ENCODE assay signal across 24 cellular contexts in genomic region chr2:109398616-109399015, GRCh38.
"Had no signal": no experiment of that assay in that cellular context is flagged by ENCODE, and none has a peak within 500 bp of the region (broad histone marks: within the 10 kb centered on the region; RNA-seq: fewer than 3 reads in every experiment).

No MANE protein-coding gene starts in this region.

- H3K27ac Mint-ChIP-seq: activated naive CD4-positive, alpha-beta T cell treated with anti-CD3 and anti-CD28 coated beads for 36 hours; memory B cell; T-cell; T-helper 2 cell treated with Interferon-gamma antibody and Interleukin-4, amounts not matched to agents 5 μg/mL and 100 μg/mL, for 36 hours; type B pancreatic cell had no signal

- DNase-seq: activated CD4-positive, alpha-beta T cell treated with anti-CD3 and anti-CD28 coated beads, Interleukin-2, amount 50 U/mL, for 48 hours; activated effector memory CD4-positive, alpha-beta T cell treated with Interleukin-2 at 50 U/mL for 16 hours; activated naive CD4-positive, alpha-beta T cell treated with anti-CD3 and anti-CD28 coated beads for 36 hours; activated T-cell treated with anti-CD3 and anti-CD28 coated beads, Interleukin-2, amount 50 U/mL, for 48 hours; amygdala; brain microvascular endothelial cell; caudate nucleus; effector memory CD4-positive, alpha-beta T cell; hippocampal formation; posterior cingulate gyrus; retina; sigmoid colon; stimulated activated CD4-positive, alpha-beta T cell treated with anti-CD3 and anti-CD28 coated beads, Interleukin-15, amount 100 ng/mL, for 24 hours; stimulated activated CD4-positive, alpha-beta T cell treated with anti-CD3 and anti-CD28 coated beads, Interleukin-2, amount 100 ng/mL, for 48 hours; stimulated activated CD8-positive, alpha-beta memory T cell treated with anti-CD3 and anti-CD28 coated beads, Interleukin-4, amount 100 ng/mL, for 48 hours; stimulated activated naive CD4-positive, alpha-beta T cell; T-cell; testis had no signal

- H3K9me3 ChIP-seq: sigmoid colon, testis, vagina had no signal

- H3K27ac ChIP-seq: brain microvascular endothelial cell, sigmoid colon, testis, vagina had no signal

- H3K4me1 ChIP-seq: sigmoid colon, testis, vagina had no signal

- ATAC-seq: T-cell had no signal

- H3K27me3 ChIP-seq: brain microvascular endothelial cell, sigmoid colon, testis, vagina had no signal

- H3K9me3 Mint-ChIP-seq: activated naive CD4-positive, alpha-beta T cell treated with anti-CD3 and anti-CD28 coated beads for 36 hours; memory B cell; nephron; T-cell; T-helper 2 cell treated with Interferon-gamma antibody and Interleukin-4, amounts not matched to agents 5 μg/mL and 100 μg/mL, for 36 hours; type B pancreatic cell had no signal

- H3K27me3 Mint-ChIP-seq: type B pancreatic cell had no signal

- H3K36me3 ChIP-seq: brain microvascular endothelial cell, vagina had no signal

- H3K4me3 Mint-ChIP-seq: activated naive CD4-positive, alpha-beta T cell treated with anti-CD3 and anti-CD28 coated beads for 36 hours; memory B cell; nephron; T-cell; T-helper 2 cell treated with Interferon-gamma antibody and Interleukin-4, amounts not matched to agents 5 μg/mL and 100 μg/mL, for 36 hours; type B pancreatic cell had no signal

- H3K36me3 Mint-ChIP-seq: memory B cell, T-cell had no signal

- H3K4me3 ChIP-seq: sigmoid colon, smooth muscle cell, testis, vagina had no signal
